9 cellular contexts compared by ENCODE assay signal in genomic region chr15:68843425-68844311, GRCh38. TPM values are rescaled to one million over a fixed set of nuclear protein-coding genes. Genes with fewer than 3 reads are reported as not detected.
A peak's percentile ranks its signal among the peaks of the same experiment; 100 is the strongest.
DNase-seq lines count a peak whose midpoint lies in the region; ATAC-seq, FAIRE-seq and TF ChIP-seq lines count a peak whose summit lies in the region.
"Had no signal": no experiment of that assay in that cellular context is flagged by ENCODE, and none has a peak within 500 bp of the region (broad histone marks: within the 10 kb centered on the region; RNA-seq: fewer than 3 reads in every experiment).

No MANE protein-coding gene starts in this region.

- ATAC-seq in activated B cell treated with CpG ODN at 0.5 μM for 24 hours (ENCODE audit: low read depth) (peak; percentile 54), HG02938 (IDR thresholded peaks at IDR 0.05; ENCODE audit: unreplicated experiment) (no peak), GM21723 (IDR thresholded peaks at IDR 0.05; ENCODE audit: unreplicated experiment) (no peak)

- H3K4me1 ChIP-seq in endothelial cell of umbilical vein (ENCODE audit: control insufficient read depth, extremely low read depth, insufficient read depth, low read length): peaks cover 2% of the 10 kb centered on the region

- DNase-seq in NCI-H2081 (lab: John Stamatoyannopoulos, UW): peak; percentile 7 to 23
- no peak for DNase-seq in NCI-H2081 treated with DMSO at 0.1 percent for 48 hours (lab: John Stamatoyannopoulos, UW)
- DNase-seq in activated B cell treated with CpG ODN at 0.5 μM for 24 hours: peak; percentile 26
- DNase-seq in endothelial cell of umbilical vein (ENCODE audit: low read depth, low spot score): peak; percentile 50
- DNase-seq in NCI-H446 treated with DMSO at 0.1 percent for 48 hours (lab: John Stamatoyannopoulos, UW): no peak

- H2AFZ ChIP-seq in endothelial cell of umbilical vein (ENCODE audit: low read depth, low read length) (no peak overlapping the region), neural cell (ENCODE audit: low read depth, low read length) (no peak overlapping the region)

- FAIRE-seq in endothelial cell of umbilical vein (lab: Jason Lieb, UNC): no peak

- BruUV-seq in endothelial cell of umbilical vein (replicated peaks; lab: Mats Ljungman, UMichigan): no TSS peak

- POLR2A ChIA-PET in activated B cell treated with CpG ODN at 0.5 μM for 24 hours (lab: Charles Lee) (no interaction called here), endothelial cell of umbilical vein (lab: Charles Lee) (no interaction called here)

- H3K27ac Mint-ChIP-seq in activated B cell treated with CpG ODN at 0.5 μM for 24 hours: peak overlapping the region; percentile 30

- no peak overlapping the region for H3K9ac ChIP-seq in endothelial cell of umbilical vein (replicated peaks; ENCODE audit: extremely low read depth, insufficient read depth, low read length)
- H3K9ac ChIP-seq in neural cell (ENCODE audit: low read length): peak overlapping the region; percentile 39

- H3K36me3 ChIP-seq in endothelial cell of umbilical vein (ENCODE audit: control insufficient read depth in 2 of 2, extremely low read depth in 1 of 2, insufficient read depth in 2 of 2, low read length in 2 of 2): no peaks in the 10 kb centered on the region
- no peaks in the 10 kb centered on the region for H3K36me3 ChIP-seq in neural cell (ENCODE audit: insufficient read depth, low read length)

- H3K27ac ChIP-seq in endothelial cell of umbilical vein (ENCODE audit: insufficient read depth, low read depth, low read length): no peak overlapping the region
- no peak overlapping the region for H3K27ac ChIP-seq in neural cell (ENCODE audit: low read length)
- H3K27ac ChIP-seq: VCaP had no signal

- peaks cover 36% of the 10 kb centered on the region for H3K27me3 Mint-ChIP-seq in activated B cell treated with CpG ODN at 0.5 μM for 24 hours

- no peaks in the 10 kb centered on the region for H3K9me3 Mint-ChIP-seq in activated B cell treated with CpG ODN at 0.5 μM for 24 hours

- no peak for TF ChIP-seq EP300 in neural cell (conservative IDR thresholded peaks at IDR 0.05; ENCODE audit: poor library complexity, severe bottlenecking)

- no peak for TF ChIP-seq POLR2A in endothelial cell of umbilical vein (IDR thresholded peaks at IDR 0.05; ENCODE audit: low read depth, low read length)

- peak overlapping the region; percentile 73 for H3K4me3 Mint-ChIP-seq in activated B cell treated with CpG ODN at 0.5 μM for 24 hours

- H3K79me2 ChIP-seq in endothelial cell of umbilical vein (ENCODE audit: control insufficient read depth, insufficient read depth, low read length) (no peaks in the 10 kb centered on the region), neural cell (replicated peaks; ENCODE audit: insufficient read depth, low read length) (no peaks in the 10 kb centered on the region)

- peaks cover 31 to 60% of the 10 kb centered on the region in 2 experiments for H3K27me3 ChIP-seq in endothelial cell of umbilical vein (ENCODE audit: control insufficient read depth in 2 of 2, insufficient read depth in 2 of 2, low read length in 2 of 2)
- peaks cover 21% of the 10 kb centered on the region for H3K27me3 ChIP-seq in neural cell (ENCODE audit: insufficient read depth, low read depth, low read length)

- peaks cover 14% of the 10 kb centered on the region for H3K4me1 Mint-ChIP-seq in activated B cell treated with CpG ODN at 0.5 μM for 24 hours

- H3K9me2 ChIP-seq in neural cell (ENCODE audit: insufficient read depth, low read length): no peaks in the 10 kb centered on the region

- H3K4me3 ChIP-seq in endothelial cell of umbilical vein (replicated peaks in 1 of 3; ENCODE audit: insufficient read depth in 1 of 3, low read depth in 1 of 3, low read length in 3 of 3) (peak overlapping the region in 1 of 3 experiments; percentile 25), neural cell (ENCODE audit: low read length) (peak overlapping the region; percentile 61)

- no peak for TF ChIP-seq CTCF in activated B cell treated with CpG ODN at 0.5 μM for 24 hours (IDR thresholded peaks at IDR 0.05)
- no peak for TF ChIP-seq CTCF in endothelial cell of umbilical vein (IDR thresholded peaks at IDR 0.05; ENCODE audit: extremely low read depth in 1 of 2, insufficient read depth in 1 of 2, low read depth in 1 of 2, low read length in 2 of 2)
- no peak for TF ChIP-seq CTCF in neural cell (IDR thresholded peaks at IDR 0.05; ENCODE audit: poor library complexity, severe bottlenecking)

- H3K9me3 ChIP-seq in endothelial cell of umbilical vein (replicated peaks; ENCODE audit: control insufficient read depth, insufficient read depth, low read length): no peaks in the 10 kb centered on the region
- H3K9me3 ChIP-seq in neural cell (ENCODE audit: low read length): no peaks in the 10 kb centered on the region

- H3K36me3 Mint-ChIP-seq in activated B cell treated with CpG ODN at 0.5 μM for 24 hours (ENCODE audit: low read depth): no peaks in the 10 kb centered on the region

- no peaks in the 10 kb centered on the region for H3F3A ChIP-seq in neural cell (ENCODE audit: insufficient read depth, low read length, poor library complexity, severe bottlenecking)

- H3K9me1 ChIP-seq in endothelial cell of umbilical vein (replicated peaks; ENCODE audit: control insufficient read depth, extremely low read depth, insufficient read depth, low read length): no peaks in the 10 kb centered on the region

- no peaks in the 10 kb centered on the region for H4K20me1 ChIP-seq in endothelial cell of umbilical vein (replicated peaks; ENCODE audit: control insufficient read depth, extremely low read depth, insufficient read depth, low read length)
- H4K20me1 ChIP-seq in neural cell (ENCODE audit: insufficient read depth): no peaks in the 10 kb centered on the region

- no peak for TF ChIP-seq RAD21 in neural cell (conservative IDR thresholded peaks at IDR 0.05)

- peak overlapping the region; percentile 27 for H3K4me2 ChIP-seq in endothelial cell of umbilical vein (ENCODE audit: insufficient read depth, low read length)
- H3K4me2 ChIP-seq in neural cell (ENCODE audit: low read length): no peak overlapping the region

- CTCF ChIA-PET in activated B cell treated with CpG ODN at 0.5 μM for 24 hours (lab: Charles Lee) (interaction anchor here (0.7 to 1.5 kb wide), 3 partner anchors 15 to 78 kb away, joined by 3 to 4 read pairs (median 4); no protein-coding TSS in a partner anchor), endothelial cell of umbilical vein (lab: Charles Lee) (interaction anchor here (0.9 to 1.4 kb wide), 2 partner anchors 15 to 32 kb away, joined by 3 read pairs; no protein-coding TSS in a partner anchor)

- intact Hi-C loops in activated B cell treated with CpG ODN at 0.5 μM for 24 hours (cut with micrococcal nuclease): no loop called here
- intact Hi-C loops in endothelial cell of umbilical vein (cut with micrococcal nuclease): no loop called here

- dilution Hi-C loops in endothelial cell of umbilical vein (cut with MboI; ENCODE audit: extremely low pct_ligation_motif_present, low sequenced_read_pairs): no loop called here

TF ChIP-seq in endothelial cell of umbilical vein, 7 proteins besides CTCF, POLR2A, EP300 and RAD21:
- TF ChIP-seq EZH2 (IDR thresholded peaks at IDR 0.05; ENCODE audit: borderline replicate concordance, low read depth, low read length, severe bottlenecking): peak; percentile 74
- TF ChIP-seq GATA2 (IDR thresholded peaks at IDR 0.05; ENCODE audit: insufficient read depth, insufficient read length, low read depth, low read length): no peak

TF ChIP-seq in neural cell, 6 proteins besides CTCF, POLR2A, EP300 and RAD21:
- TF ChIP-seq TAF1 (IDR thresholded peaks at IDR 0.05; ENCODE audit: low read depth) (no peak), EZH2 (IDR thresholded peaks at IDR 0.05; ENCODE audit: borderline replicate concordance, insufficient read depth, low read length, poor library complexity, severe bottlenecking) (no peak), POLR2AphosphoS5 (IDR thresholded peaks at IDR 0.05) (no peak), SMC3 (conservative IDR thresholded peaks at IDR 0.05; ENCODE audit: poor library complexity) (no peak), MXI1 (conservative IDR thresholded peaks at IDR 0.05; ENCODE audit: poor library complexity, severe bottlenecking) (no peak)
- TF ChIP-seq, protein P1, sequence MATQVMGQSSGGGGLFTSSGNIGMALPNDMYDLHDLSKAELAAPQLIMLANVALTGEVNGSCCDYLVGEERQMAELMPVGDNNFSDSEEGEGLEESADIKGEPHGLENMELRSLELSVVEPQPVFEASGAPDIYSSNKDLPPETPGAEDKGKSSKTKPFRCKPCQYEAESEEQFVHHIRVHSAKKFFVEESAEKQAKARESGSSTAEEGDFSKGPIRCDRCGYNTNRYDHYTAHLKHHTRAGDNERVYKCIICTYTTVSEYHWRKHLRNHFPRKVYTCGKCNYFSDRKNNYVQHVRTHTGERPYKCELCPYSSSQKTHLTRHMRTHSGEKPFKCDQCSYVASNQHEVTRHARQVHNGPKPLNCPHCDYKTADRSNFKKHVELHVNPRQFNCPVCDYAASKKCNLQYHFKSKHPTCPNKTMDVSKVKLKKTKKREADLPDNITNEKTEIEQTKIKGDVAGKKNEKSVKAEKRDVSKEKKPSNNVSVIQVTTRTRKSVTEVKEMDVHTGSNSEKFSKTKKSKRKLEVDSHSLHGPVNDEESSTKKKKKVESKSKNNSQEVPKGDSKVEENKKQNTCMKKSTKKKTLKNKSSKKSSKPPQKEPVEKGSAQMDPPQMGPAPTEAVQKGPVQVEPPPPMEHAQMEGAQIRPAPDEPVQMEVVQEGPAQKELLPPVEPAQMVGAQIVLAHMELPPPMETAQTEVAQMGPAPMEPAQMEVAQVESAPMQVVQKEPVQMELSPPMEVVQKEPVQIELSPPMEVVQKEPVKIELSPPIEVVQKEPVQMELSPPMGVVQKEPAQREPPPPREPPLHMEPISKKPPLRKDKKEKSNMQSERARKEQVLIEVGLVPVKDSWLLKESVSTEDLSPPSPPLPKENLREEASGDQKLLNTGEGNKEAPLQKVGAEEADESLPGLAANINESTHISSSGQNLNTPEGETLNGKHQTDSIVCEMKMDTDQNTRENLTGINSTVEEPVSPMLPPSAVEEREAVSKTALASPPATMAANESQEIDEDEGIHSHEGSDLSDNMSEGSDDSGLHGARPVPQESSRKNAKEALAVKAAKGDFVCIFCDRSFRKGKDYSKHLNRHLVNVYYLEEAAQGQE (IDR thresholded peaks at IDR 0.05; ENCODE audit: borderline replicate concordance): no peak

RNA-seq across cellular contexts. Expression of gene ANP32A, which starts 23.0 kb away (rescaled TPM):
- 199 and 218 TPM in 2 replicates for total RNA-seq in activated B cell treated with CpG ODN at 0.5 μM for 24 hours
- 169 and 179 TPM in 2 replicates for total RNA-seq in endothelial cell of umbilical vein
- 29.4 and 37.9 TPM in 2 replicates for polyA plus RNA-seq in endothelial cell of umbilical vein
- polyA plus RNA-seq in endothelial cell of umbilical vein (2011; cell fraction: cytosol; rRNA removed): 87.1 and 87.3 TPM in 2 replicates
- polyA plus RNA-seq in endothelial cell of umbilical vein (2011; cell fraction: nucleus; rRNA removed): 53.8 and 56.4 TPM in 2 replicates
- polyA plus RNA-seq in endothelial cell of umbilical vein (2012): 136 and 198 TPM in 2 replicates
- polyA minus RNA-seq in endothelial cell of umbilical vein: 57.5 and 60.2 TPM in 2 replicates
- polyA minus RNA-seq in endothelial cell of umbilical vein (2011; cell fraction: cytosol; rRNA and poly(A)+ RNA removed): 58.3 TPM
- 33.2 and 34.9 TPM in 2 replicates for polyA minus RNA-seq in endothelial cell of umbilical vein (2011; cell fraction: nucleus; rRNA and poly(A)+ RNA removed)
- 181 and 190 TPM in 2 replicates for polyA plus RNA-seq in neural cell
- 130 and 157 TPM in 2 replicates for polyA minus RNA-seq in neural cell

Comparison
In these comparisons a context has a peak if more than half of its experiments do, and no peak if none do; other contexts are left out.
1. DNase-seq: peak in NCI-H2081 (2 of 2), activated B cell treated with CpG ODN at 0.5 μM for 24 hours (single experiment) and endothelial cell of umbilical vein (single experiment); none in NCI-H2081 treated with DMSO at 0.1 percent for 48 hours (single experiment) and NCI-H446 treated with DMSO at 0.1 percent for 48 hours (single experiment).